In the genomic region with DNA sequence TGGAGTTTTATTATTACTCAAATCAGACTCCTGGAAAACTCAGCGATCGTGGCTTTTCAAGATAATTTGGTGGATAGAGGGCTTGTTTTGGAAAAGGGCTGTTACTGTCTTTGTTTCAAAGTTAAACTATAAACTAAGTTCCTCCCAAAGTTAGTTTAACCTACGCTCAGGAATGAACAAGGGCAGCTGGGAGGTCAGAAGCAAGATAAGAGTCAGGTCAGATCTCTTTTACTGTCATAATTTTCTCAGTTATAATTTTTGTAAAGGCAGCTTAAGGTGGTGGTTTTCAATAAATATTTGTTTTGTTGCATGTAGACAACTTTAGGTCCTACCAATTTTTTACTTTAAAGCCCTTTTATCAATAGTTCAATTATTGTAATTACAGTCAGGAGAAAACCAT, we compare ENCODE assay signal across 1 cellular context.
TF ChIP-seq lines count a peak whose summit lies in the region.

No MANE protein-coding gene starts in this region.

TF ChIP-seq in endothelial cell of umbilical vein, 7 proteins besides CTCF, POLR2A, EP300 and RAD21:
- TF ChIP-seq JUN (IDR thresholded peaks at IDR 0.05; ENCODE audit: borderline replicate concordance, insufficient read depth, insufficient read length, low read depth) (no peak), MYC (IDR thresholded peaks at IDR 0.05; ENCODE audit: low read depth, low read length) (no peak)
